In genomic region chr20:31691646-31692275, GRCh38 we compare ENCODE assay signal across 10 cellular contexts. TPM values are rescaled to one million over a fixed set of nuclear protein-coding genes. Genes with fewer than 3 reads are reported as not detected.
DNase-seq lines count a peak whose midpoint lies in the region; ATAC-seq, FAIRE-seq and TF ChIP-seq lines count a peak whose summit lies in the region.
"Had no signal": no experiment of that assay in that cellular context is flagged by ENCODE, and none has a peak within 500 bp of the region (broad histone marks: within the 10 kb centered on the region; RNA-seq: fewer than 3 reads in every experiment).

No MANE protein-coding gene starts in this region.

- peak; percentile 73 for FAIRE-seq in GM12891 (lab: Jason Lieb, UNC)

- peaks cover 17% of the 10 kb centered on the region for H3K36me3 ChIP-seq in effector memory CD4-positive, alpha-beta T cell (ENCODE audit: control insufficient read depth, insufficient read depth, low read length)

- H3K4me1 ChIP-seq in effector memory CD4-positive, alpha-beta T cell (ENCODE audit: control insufficient read depth, insufficient read depth, low read length, poor library complexity, severe bottlenecking) = peaks cover 4% of the 10 kb centered on the region

- TF ChIP-seq CTCF in activated B cell treated with CpG ODN at 0.5 μM for 24 hours (IDR thresholded peaks at IDR 0.05) (no peak), nephron progenitor cell (IDR thresholded peaks at IDR 0.05) (no peak)

- POLR2A ChIA-PET in activated B cell treated with CpG ODN at 0.5 μM for 24 hours (lab: Charles Lee) = interaction anchor here (0.6 to 1.6 kb wide), 5 partner anchors 16 to 47 kb away, joined by 3 to 7 read pairs (median 4); no protein-coding TSS in a partner anchor

- intact Hi-C loops in activated B cell treated with CpG ODN at 0.5 μM for 24 hours (cut with micrococcal nuclease) = no loop called here

- H3K27ac Mint-ChIP-seq in activated B cell treated with CpG ODN at 0.5 μM for 24 hours (peak overlapping the region; percentile 76), nephron progenitor cell (peak overlapping the region; percentile 44)
- H3K27ac Mint-ChIP-seq: dendritic cell treated with granulocyte-macrophage colony-stimulating factor and Interleukin-4, amounts not matched to agents 40 ng/mL and 50 ng/mL, for 4 days had no signal

- H3K27ac ChIP-seq in effector memory CD4-positive, alpha-beta T cell (ENCODE audit: insufficient read depth, low read length, poor library complexity, severe bottlenecking) = no peak overlapping the region

- CTCF ChIA-PET in activated B cell treated with CpG ODN at 0.5 μM for 24 hours (lab: Charles Lee) = interaction anchor here (1.8 to 1.9 kb wide), 2 partner anchors 30 to 32 kb away, joined by 6 to 7 read pairs; no protein-coding TSS in a partner anchor

- TF ChIP-seq POLR2A in GM12891 (IDR thresholded peaks at IDR 0.05; ENCODE audit: low read depth, low read length) = no peak

- no peaks in the 10 kb centered on the region for H3K27me3 ChIP-seq in effector memory CD4-positive, alpha-beta T cell (replicated peaks; ENCODE audit: control insufficient read depth, insufficient read depth, low read length, poor library complexity, severe bottlenecking)

- H3K4me3 ChIP-seq in effector memory CD4-positive, alpha-beta T cell (ENCODE audit: insufficient read depth, low read depth, low read length, poor library complexity, severe bottlenecking) = no peak overlapping the region

- H3K9me3 ChIP-seq in effector memory CD4-positive, alpha-beta T cell (ENCODE audit: control insufficient read depth, low read length) = no peaks in the 10 kb centered on the region

- peaks cover 46% of the 10 kb centered on the region for H3K36me3 Mint-ChIP-seq in activated B cell treated with CpG ODN at 0.5 μM for 24 hours (ENCODE audit: low read depth)
- peaks cover 26% of the 10 kb centered on the region for H3K36me3 Mint-ChIP-seq in nephron progenitor cell (ENCODE audit: low read depth)

- H3K4me3 Mint-ChIP-seq in activated B cell treated with CpG ODN at 0.5 μM for 24 hours (peak overlapping the region; percentile 42), nephron progenitor cell (no peak overlapping the region)
- H3K4me3 Mint-ChIP-seq: dendritic cell treated with granulocyte-macrophage colony-stimulating factor and Interleukin-4, amounts not matched to agents 40 ng/mL and 50 ng/mL, for 4 days had no signal

- no peaks in the 10 kb centered on the region for H3K27me3 Mint-ChIP-seq in activated B cell treated with CpG ODN at 0.5 μM for 24 hours
- peaks cover 3% of the 10 kb centered on the region for H3K27me3 Mint-ChIP-seq in nephron progenitor cell (ENCODE audit: low read depth, poor library complexity)
- H3K27me3 Mint-ChIP-seq: dendritic cell treated with granulocyte-macrophage colony-stimulating factor and Interleukin-4, amounts not matched to agents 40 ng/mL and 50 ng/mL, for 4 days had no signal

- ATAC-seq in HG02759 (IDR thresholded peaks at IDR 0.05; ENCODE audit: unreplicated experiment) (peak; percentile 58), activated B cell treated with CpG ODN at 0.5 μM for 24 hours (ENCODE audit: low read depth) (peak; percentile 42)

- H3K9me3 Mint-ChIP-seq in activated B cell treated with CpG ODN at 0.5 μM for 24 hours (no peaks in the 10 kb centered on the region), nephron progenitor cell (no peaks in the 10 kb centered on the region)
- H3K9me3 Mint-ChIP-seq: dendritic cell treated with granulocyte-macrophage colony-stimulating factor and Interleukin-4, amounts not matched to agents 40 ng/mL and 50 ng/mL, for 4 days had no signal

- no peak for DNase-seq in GM12891 (ENCODE audit: insufficient read length, low spot score)
- DNase-seq in activated B cell treated with CpG ODN at 0.5 μM for 24 hours = no peak
- no peak for DNase-seq in nephron progenitor cell
- no peak for DNase-seq in AML-193 (lab: John Stamatoyannopoulos, UW)
- DNase-seq in cerebellar nuclear complex (lab: John Stamatoyannopoulos, UW) = no peak
- no peak for DNase-seq in stimulated activated CD4-positive, alpha-beta T cell treated with anti-CD3 and anti-CD28 coated beads, Interleukin-15, amount 100 ng/mL, for 24 hours
- DNase-seq in effector memory CD4-positive, alpha-beta T cell = no peak
- DNase-seq: stimulated activated CD4-positive, alpha-beta T cell treated with anti-CD3 and anti-CD28 coated beads, Interleukin-4, amount 100 ng/mL, for 24 hours had no signal

- H3K4me1 Mint-ChIP-seq in activated B cell treated with CpG ODN at 0.5 μM for 24 hours (peaks cover 42% of the 10 kb centered on the region), nephron progenitor cell (peaks cover 35% of the 10 kb centered on the region)

TF ChIP-seq in GM12891, 5 proteins besides CTCF, POLR2A, EP300 and RAD21:
- TF ChIP-seq TAF1 (IDR thresholded peaks at IDR 0.05; ENCODE audit: low read depth, low read length) (no peak), POU2F2 (IDR thresholded peaks at IDR 0.05; ENCODE audit: low read depth, low read length) (peak; percentile 56; the same call in 1 of the 2 replicates)

RNA-seq across cellular contexts. Expression of gene BCL2L1, which starts 30.9 kb away (rescaled TPM):
- 40.2 TPM for polyA plus RNA-seq in GM12891 (2012; ENCODE audit: low read depth, missing spikeins)
- 53.4 and 60.4 TPM in 2 replicates for total RNA-seq in activated B cell treated with CpG ODN at 0.5 μM for 24 hours

RNA-seq across cellular contexts. Expression of gene TPX2, which starts 47.3 kb away (rescaled TPM):
- 52.8 TPM for polyA plus RNA-seq in GM12891 (2012; ENCODE audit: low read depth, missing spikeins)
- 2.2 and 2.8 TPM in 2 replicates for total RNA-seq in activated B cell treated with CpG ODN at 0.5 μM for 24 hours

RNA-seq across cellular contexts. Expression of gene COX4I2, which starts 54.0 kb away (rescaled TPM):
- not detected for polyA plus RNA-seq in GM12891 (2012; ENCODE audit: low read depth, missing spikeins)
- not detected in 2 replicates for total RNA-seq in activated B cell treated with CpG ODN at 0.5 μM for 24 hours
